Comparison of ENCODE assay signal across 1 cellular context in the genomic region with DNA sequence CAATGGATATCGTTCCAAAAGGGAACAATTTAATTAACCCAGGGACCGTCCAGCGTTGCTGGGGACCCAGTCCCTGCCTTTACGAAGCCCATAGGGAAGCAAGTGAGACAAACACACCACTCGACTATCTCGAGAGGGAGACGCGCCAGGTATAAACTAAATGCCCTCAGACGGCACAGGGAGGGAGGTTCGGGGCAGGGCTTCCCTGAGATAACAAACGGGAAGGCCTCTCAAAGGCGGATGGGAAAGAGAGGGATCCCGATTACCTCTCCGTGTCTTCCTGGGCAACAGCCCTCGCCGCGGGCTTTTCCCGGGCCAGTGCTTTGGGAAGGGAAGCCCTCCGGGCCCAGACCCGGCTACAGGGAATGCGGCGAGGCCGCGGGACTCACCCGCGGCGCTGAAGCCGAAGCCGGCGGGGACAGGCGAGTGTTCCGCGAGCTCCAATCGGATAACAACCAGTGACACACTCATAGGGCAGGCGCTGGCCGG.
TF ChIP-seq lines count a peak whose summit lies in the region.

No MANE protein-coding gene starts in this region.

TF ChIP-seq in H1, 55 proteins besides CTCF, POLR2A, EP300 and RAD21 (continued from another document):
- no peak for TF ChIP-seq SP2 (IDR thresholded peaks at IDR 0.05; ENCODE audit: low read length)
- TF ChIP-seq SIX5 (IDR thresholded peaks at IDR 0.05; ENCODE audit: low read depth, low read length): no peak
- TF ChIP-seq, protein P1, sequence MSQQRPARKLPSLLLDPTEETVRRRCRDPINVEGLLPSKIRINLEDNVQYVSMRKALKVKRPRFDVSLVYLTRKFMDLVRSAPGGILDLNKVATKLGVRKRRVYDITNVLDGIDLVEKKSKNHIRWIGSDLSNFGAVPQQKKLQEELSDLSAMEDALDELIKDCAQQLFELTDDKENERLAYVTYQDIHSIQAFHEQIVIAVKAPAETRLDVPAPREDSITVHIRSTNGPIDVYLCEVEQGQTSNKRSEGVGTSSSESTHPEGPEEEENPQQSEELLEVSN (IDR thresholded peaks at IDR 0.05): no peak
- TF ChIP-seq, protein P2, sequence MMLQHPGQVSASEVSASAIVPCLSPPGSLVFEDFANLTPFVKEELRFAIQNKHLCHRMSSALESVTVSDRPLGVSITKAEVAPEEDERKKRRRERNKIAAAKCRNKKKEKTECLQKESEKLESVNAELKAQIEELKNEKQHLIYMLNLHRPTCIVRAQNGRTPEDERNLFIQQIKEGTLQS (IDR thresholded peaks at IDR 0.05; ENCODE audit: insufficient read depth, low read depth, low read length): no peak
- TF ChIP-seq GABPA (IDR thresholded peaks at IDR 0.05; ENCODE audit: borderline replicate concordance, insufficient read depth, low read length): no peak
- no peak for TF ChIP-seq KDM1A (IDR thresholded peaks at IDR 0.05; ENCODE audit: borderline replicate concordance, low read length)
- no peak for TF ChIP-seq SUZ12 (IDR thresholded peaks at IDR 0.05; ENCODE audit: low read length)
- TF ChIP-seq CEBPB (IDR thresholded peaks at IDR 0.05; ENCODE audit: low read depth, low read length): no peak
- no peak for TF ChIP-seq JUN (IDR thresholded peaks at IDR 0.05; ENCODE audit: low read depth, low read length)
- no peak for TF ChIP-seq TEAD4 (IDR thresholded peaks at IDR 0.05; ENCODE audit: low read depth, low read length)
- TF ChIP-seq ZNF274 (IDR thresholded peaks at IDR 0.05; ENCODE audit: borderline replicate concordance, extremely low read depth, low read length): no peak
- no peak for TF ChIP-seq CBX8 (IDR thresholded peaks at IDR 0.05; ENCODE audit: borderline replicate concordance, low read depth, low read length)
- no peak for TF ChIP-seq POU5F1 (IDR thresholded peaks at IDR 0.05; ENCODE audit: low read depth, low read length)
- no peak for TF ChIP-seq NANOG (IDR thresholded peaks at IDR 0.05; ENCODE audit: insufficient read depth, low read depth, low read length, poor library complexity, severe bottlenecking)
- no peak for TF ChIP-seq YY1 (IDR thresholded peaks at IDR 0.05; ENCODE audit: low read depth, low read length)
- no peak for TF ChIP-seq BRCA1 (IDR thresholded peaks at IDR 0.05; ENCODE audit: low read depth, low read length)
